Comparison of ENCODE assay signal across 12 cellular contexts in the genomic region with DNA sequence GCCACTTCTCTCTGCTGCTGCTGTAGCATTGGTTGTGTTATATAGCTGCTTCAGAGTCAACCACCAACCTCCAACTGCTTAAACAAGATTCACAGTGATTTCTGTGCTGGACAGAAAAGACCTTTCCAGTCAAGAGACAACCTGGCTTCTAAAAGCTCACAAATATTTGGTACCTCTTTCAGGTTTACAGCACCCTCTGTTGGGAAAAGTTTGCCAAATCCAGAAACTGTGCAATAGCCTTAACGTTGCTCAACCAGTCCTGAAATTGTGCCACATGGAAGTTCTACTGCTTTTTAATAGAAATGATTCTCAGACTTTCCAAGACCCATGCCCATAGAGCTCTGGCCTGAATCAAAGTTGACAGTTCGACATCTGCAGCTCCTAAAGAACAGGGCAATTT.
A peak's percentile ranks its signal among the peaks of the same experiment; 100 is the strongest.
DNase-seq lines count a peak whose midpoint lies in the region; TF ChIP-seq lines count a peak whose summit lies in the region.
"Had no signal": no experiment of that assay in that cellular context is flagged by ENCODE, and none has a peak within 500 bp of the region (broad histone marks: within the 10 kb centered on the region; RNA-seq: fewer than 3 reads in every experiment).

No MANE protein-coding gene starts in this region.

- TF ChIP-seq CTCF in PC-9 (conservative IDR thresholded peaks at IDR 0.05) (peak; percentile 59), fibroblast of the aortic adventitia (IDR thresholded peaks at IDR 0.05; ENCODE audit: insufficient read depth, low read length) (no peak), Peyer's patch (IDR thresholded peaks at IDR 0.05) (no peak)

- H3K4me1 ChIP-seq in HAP-1 (peaks cover 8% of the 10 kb centered on the region), PC-9 (replicated peaks; ENCODE audit: insufficient read depth) (no peaks in the 10 kb centered on the region), Peyer's patch (no peaks in the 10 kb centered on the region)

- no peak overlapping the region for H2AFZ ChIP-seq in PC-9

- H3K27me3 ChIP-seq in HAP-1 (ENCODE audit: low read depth), result no peaks in the 10 kb centered on the region
- H3K27me3 ChIP-seq in PC-9 (ENCODE audit: insufficient read depth, low read depth), result no peaks in the 10 kb centered on the region
- no peaks in the 10 kb centered on the region for H3K27me3 ChIP-seq in Peyer's patch

- CTCF ChIA-PET in PC-9 (lab: Charles Lee), result no interaction called here

- intact Hi-C loops in PC-9 (cut with micrococcal nuclease; ENCODE audit: unreplicated experiment), result no loop called here

- in situ Hi-C loops in HAP-1 (cut with MboI; ENCODE audit: low sequenced_read_pairs), result no loop called here

- TF ChIP-seq POLR2A in Peyer's patch (IDR thresholded peaks at IDR 0.05), result no peak

- H3K9me2 ChIP-seq in PC-9 (ENCODE audit: insufficient read depth), result no peaks in the 10 kb centered on the region

- no peak overlapping the region for H3K4me2 ChIP-seq in PC-9

- no peak overlapping the region for H3K27ac ChIP-seq in PC-9
- no peak overlapping the region for H3K27ac ChIP-seq in Peyer's patch
- H3K27ac ChIP-seq: skin epidermis had no signal

- BruUV-seq in PC-9 (replicated peaks; lab: Mats Ljungman, UMichigan), result no TSS peak

- H3K9me3 ChIP-seq in HAP-1 (no peaks in the 10 kb centered on the region), PC-9 (ENCODE audit: insufficient read depth, low read depth) (no peaks in the 10 kb centered on the region), Peyer's patch (no peaks in the 10 kb centered on the region)

- no peaks in the 10 kb centered on the region for H3K79me2 ChIP-seq in PC-9 (ENCODE audit: low read depth)

- no peaks in the 10 kb centered on the region for H3F3A ChIP-seq in PC-9 (ENCODE audit: insufficient read depth, low read depth)

- no peaks in the 10 kb centered on the region for H4K20me1 ChIP-seq in PC-9 (ENCODE audit: insufficient read depth)

- POLR2A ChIA-PET in PC-9 (lab: Charles Lee; ENCODE audit: unreplicated experiment), result no interaction called here

- peak; percentile 18 for DNase-seq in COLO829 (ENCODE audit: low spot score)
- DNase-seq in HAP-1 (ENCODE audit: low spot score in 2 of 2), result peak; percentile 40 to 43
- peak in 1 of 2 experiments; percentile 0 for DNase-seq in PC-9
- DNase-seq in fibroblast of the aortic adventitia (ENCODE audit: low read depth), result peak; percentile 7
- DNase-seq in Peyer's patch, result no peak
- no peak for DNase-seq in activated CD8-positive, alpha-beta memory T cell treated with anti-CD3 and anti-CD28 coated beads, Interleukin-2, amount 50 U/mL, for 4 hours
- no peak for DNase-seq in NCI-H774 (lab: John Stamatoyannopoulos, UW)
- no peak for DNase-seq in activated naive CD4-positive, alpha-beta T cell (lab: John Stamatoyannopoulos, UW)
- DNase-seq: aorta, immature natural killer cell, NCI-H1436 treated with DMSO at 0.1 percent for 48 hours had no signal

- H3K36me3 ChIP-seq in HAP-1 (replicated peaks) (no peaks in the 10 kb centered on the region), PC-9 (ENCODE audit: low read depth) (no peaks in the 10 kb centered on the region), Peyer's patch (no peaks in the 10 kb centered on the region)

- no peak overlapping the region for H3K4me3 ChIP-seq in HAP-1
- H3K4me3 ChIP-seq in PC-9, result no peak overlapping the region
- no peak overlapping the region for H3K4me3 ChIP-seq in fibroblast of the aortic adventitia (ENCODE audit: low read depth, low read length)
- no peak overlapping the region for H3K4me3 ChIP-seq in Peyer's patch
- H3K4me3 ChIP-seq: skin epidermis had no signal

Comparison
In these comparisons a context has a peak if more than half of its experiments do, and no peak if none do; other contexts are left out.
1. DNase-seq: peak in COLO829 (single experiment), HAP-1 (2 of 2) and fibroblast of the aortic adventitia (single experiment); none in Peyer's patch (0 of 3), activated CD8-positive, alpha-beta memory T cell treated with anti-CD3 and anti-CD28 coated beads, Interleukin-2, amount 50 U/mL, for 4 hours (single experiment), NCI-H774 (single experiment) and activated naive CD4-positive, alpha-beta T cell (0 of 4).